Comparison of ENCODE assay signal across 8 cellular contexts in the genomic region with DNA sequence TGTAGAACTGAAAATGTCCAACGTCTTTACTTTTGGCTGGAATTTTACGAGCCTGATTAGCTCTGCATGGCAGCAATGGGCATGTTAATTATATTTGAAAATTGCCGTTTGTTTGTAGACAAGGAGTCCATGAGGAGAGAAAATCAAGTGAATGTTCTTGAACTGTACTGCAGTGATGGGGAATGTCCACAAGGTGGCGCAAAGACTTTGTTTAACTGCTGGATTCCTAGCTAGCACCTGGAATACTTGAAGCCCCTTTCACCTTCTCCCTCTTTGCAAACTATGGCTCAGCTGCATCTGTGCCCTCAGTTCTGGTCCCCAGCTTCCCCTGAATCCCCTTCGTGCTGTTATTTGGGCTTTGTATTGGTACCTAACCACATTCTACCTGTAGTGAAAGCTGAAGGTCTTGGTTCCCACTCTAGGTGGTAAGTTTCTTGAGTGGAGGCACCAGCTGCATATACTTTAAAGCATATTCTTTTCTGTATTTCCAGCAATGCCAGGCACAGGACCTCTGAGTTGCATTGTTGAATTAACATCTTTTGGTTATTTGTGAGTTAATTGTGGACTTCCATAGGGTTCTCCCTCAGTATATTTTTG. TPM values are rescaled to one million over a fixed set of nuclear protein-coding genes. Genes with fewer than 3 reads are reported as not detected.
DNase-seq lines count a peak whose midpoint lies in the region; ATAC-seq, FAIRE-seq and TF ChIP-seq lines count a peak whose summit lies in the region.

No MANE protein-coding gene starts in this region.

- no peak overlapping the region for H3K4me3 Mint-ChIP-seq in activated CD8-positive, alpha-beta T cell treated with anti-CD3 and anti-CD28 coated beads, Interleukin-2, amount 10 ng/mL, durations not matched to agents 7 days and 5 days
- H3K4me3 Mint-ChIP-seq in mesothelial cell of epicardium, result no peak overlapping the region

- POLR2A ChIA-PET in activated CD8-positive, alpha-beta T cell treated with anti-CD3 and anti-CD28 coated beads, Interleukin-2, amount 10 ng/mL, durations not matched to agents 7 days and 5 days (lab: Charles Lee), result interaction anchor here (0.7 to 1.9 kb wide), 2 partner anchors 20 to 25 kb away, joined by 4 to 8 read pairs; a partner anchor contains a TSS

- H3K27ac Mint-ChIP-seq in activated CD8-positive, alpha-beta T cell treated with anti-CD3 and anti-CD28 coated beads, Interleukin-2, amount 10 ng/mL, durations not matched to agents 7 days and 5 days, result no peak overlapping the region
- H3K27ac Mint-ChIP-seq in mesothelial cell of epicardium, result no peak overlapping the region

- H3K36me3 Mint-ChIP-seq in activated CD8-positive, alpha-beta T cell treated with anti-CD3 and anti-CD28 coated beads, Interleukin-2, amount 10 ng/mL, durations not matched to agents 7 days and 5 days (ENCODE audit: low read depth), result peaks cover 40% of the 10 kb centered on the region
- H3K36me3 Mint-ChIP-seq in mesothelial cell of epicardium, result peaks cover 35% of the 10 kb centered on the region

- no peaks in the 10 kb centered on the region for H3K9me3 Mint-ChIP-seq in activated CD8-positive, alpha-beta T cell treated with anti-CD3 and anti-CD28 coated beads, Interleukin-2, amount 10 ng/mL, durations not matched to agents 7 days and 5 days (ENCODE audit: insufficient read depth)
- H3K9me3 Mint-ChIP-seq in mesothelial cell of epicardium, result no peaks in the 10 kb centered on the region

- CTCF ChIA-PET in activated CD8-positive, alpha-beta T cell treated with anti-CD3 and anti-CD28 coated beads, Interleukin-2, amount 10 ng/mL, durations not matched to agents 7 days and 5 days (lab: Charles Lee), result interaction anchor here (0.6 to 8.8 kb wide), 49 partner anchors 9 to 767 kb away, joined by 3 to 190 read pairs (median 6); a partner anchor contains a TSS

- H3K27ac ChIP-seq in HL-60 (replicated peaks), result no peak overlapping the region

- TF ChIP-seq CTCF in HL-60 (IDR thresholded peaks at IDR 0.05; ENCODE audit: insufficient read depth, low read length), result peak; percentile 86
- peak; percentile 97 for TF ChIP-seq CTCF in mesothelial cell of epicardium (IDR thresholded peaks at IDR 0.05; ENCODE audit: unreplicated experiment)

- ATAC-seq in activated CD8-positive, alpha-beta T cell treated with anti-CD3 and anti-CD28 coated beads, Interleukin-2, amount 10 ng/mL, durations not matched to agents 7 days and 5 days, result peak; percentile 59
- ATAC-seq in HG02623 (IDR thresholded peaks at IDR 0.05; ENCODE audit: unreplicated experiment), result no peak

- no peaks in the 10 kb centered on the region for H3K27me3 Mint-ChIP-seq in activated CD8-positive, alpha-beta T cell treated with anti-CD3 and anti-CD28 coated beads, Interleukin-2, amount 10 ng/mL, durations not matched to agents 7 days and 5 days (ENCODE audit: low read depth)
- H3K27me3 Mint-ChIP-seq in mesothelial cell of epicardium (ENCODE audit: low read depth), result no peaks in the 10 kb centered on the region

- no peak overlapping the region for H3K4me3 ChIP-seq in HL-60 (replicated peaks; ENCODE audit: insufficient read depth, low read length)

- no peaks in the 10 kb centered on the region for H3K27me3 ChIP-seq in HL-60 (ENCODE audit: insufficient read depth, poor library complexity, severe bottlenecking)

- H3K4me1 Mint-ChIP-seq in activated CD8-positive, alpha-beta T cell treated with anti-CD3 and anti-CD28 coated beads, Interleukin-2, amount 10 ng/mL, durations not matched to agents 7 days and 5 days (ENCODE audit: low read depth), result peaks cover 35% of the 10 kb centered on the region
- no peaks in the 10 kb centered on the region for H3K4me1 Mint-ChIP-seq in mesothelial cell of epicardium

- DNase-seq in ELR (ENCODE audit: low read depth) (peak; percentile 70), HL-60 (ENCODE audit: low read depth in 1 of 2, low spot score in 1 of 2) (peak in 1 of 2 experiments; percentile 51), NCI-H82 (lab: John Stamatoyannopoulos, UW) (peak; percentile 82), mesothelial cell of epicardium (ENCODE audit: low spot score in 2 of 2, unreplicated experiment in 2 of 2) (peak in 1 of 2 experiments; percentile 73)
- peak; percentile 75 for DNase-seq in activated CD8-positive, alpha-beta T cell treated with anti-CD3 and anti-CD28 coated beads, Interleukin-2, amount 10 ng/mL, durations not matched to agents 7 days and 5 days
- DNase-seq in stimulated activated CD8-positive, alpha-beta memory T cell treated with anti-CD3 and anti-CD28 coated beads, Interleukin-7, amount 100 ng/mL, for 24 hours (ENCODE audit: low read depth), result peak; percentile 38

- peak; percentile 50 for FAIRE-seq in endometrium (lab: Jason Lieb, UNC)

RNA-seq across cellular contexts. Expression of a gene that starts 25.3 kb away (rescaled TPM):
- total RNA-seq in activated CD8-positive, alpha-beta T cell treated with anti-CD3 and anti-CD28 coated beads, Interleukin-2, amount 10 ng/mL, durations not matched to agents 7 days and 5 days, result 10 to 100 TPM; 18.5 to 23.0 TPM
- total RNA-seq in mesothelial cell of epicardium, result 17.4 to 19.5 TPM (median 18.6 TPM) in 3 replicates
